10 cellular contexts compared by ENCODE assay signal in genomic region chr11:7592706-7593105, GRCh38.
DNase-seq lines count a peak whose midpoint lies in the region; ATAC-seq and TF ChIP-seq lines count a peak whose summit lies in the region.
"Had no signal": no experiment of that assay in that cellular context is flagged by ENCODE, and none has a peak within 500 bp of the region (broad histone marks: within the 10 kb centered on the region; RNA-seq: fewer than 3 reads in every experiment).

No MANE protein-coding gene starts in this region.

- no peaks in the 10 kb centered on the region for H3K9me2 ChIP-seq in PC-3 (replicated peaks; ENCODE audit: low read length)

- no TSS peak for BruUV-seq in PC-3 (replicated peaks; lab: Mats Ljungman, UMichigan)

- no peaks in the 10 kb centered on the region for H4K20me1 ChIP-seq in PC-3 (ENCODE audit: low read length)

- H3K4me3 ChIP-seq in PC-3 (ENCODE audit: low read length), result no peak overlapping the region
- no peak overlapping the region for H3K4me3 ChIP-seq in prostate gland

- intact Hi-C loops in PC-3 (cut with micrococcal nuclease), result no loop called here
- intact Hi-C loops in prostate gland (cut with DNase I), result no loop called here

- H3K79me2 ChIP-seq in PC-3 (ENCODE audit: low read length), result no peaks in the 10 kb centered on the region

- 78% methylated on average over 3 of the region's 3 CpGs for WGBS in prostate gland

- ATAC-seq in PC-3 (no peak), GM18861 (IDR thresholded peaks at IDR 0.05; ENCODE audit: unreplicated experiment) (no peak), GM21576 (IDR thresholded peaks at IDR 0.05; ENCODE audit: unreplicated experiment) (no peak)

- H3K9me3 ChIP-seq in PC-3 (ENCODE audit: low read length) (no peaks in the 10 kb centered on the region), prostate gland (no peaks in the 10 kb centered on the region)

- no peaks in the 10 kb centered on the region for H3K36me3 ChIP-seq in PC-3 (ENCODE audit: low read depth, low read length)
- H3K36me3 ChIP-seq in prostate gland, result no peaks in the 10 kb centered on the region

- DNase-seq in ELR (ENCODE audit: low read depth), result peak; percentile 22
- peak; percentile 25 for DNase-seq in PC-3
- DNase-seq in fibroblast of peridontal ligament (ENCODE audit: extremely low read depth), result peak; percentile 94
- peak; percentile 24 for DNase-seq in prostate gland (ENCODE audit: low spot score)
- DNase-seq in NCI-H128 (lab: John Stamatoyannopoulos, UW; ENCODE audit: unreplicated experiment), result no peak
- no peak for DNase-seq in midbrain (lab: John Stamatoyannopoulos, UW)
- DNase-seq: DMS 273 treated with DMSO at 0.1 percent for 48 hours; effector memory CD4-positive, alpha-beta T cell had no signal

- H3K27ac ChIP-seq in PC-3 (ENCODE audit: low read length), result no peak overlapping the region
- no peak overlapping the region for H3K27ac ChIP-seq in prostate gland

- CTCF ChIA-PET in PC-3 (lab: Charles Lee), result no interaction called here

- H3K4me1 ChIP-seq in PC-3 (ENCODE audit: insufficient read depth, low read length) (peaks cover 8% of the 10 kb centered on the region), prostate gland (replicated peaks) (peaks cover 7% of the 10 kb centered on the region)

- H3K9ac ChIP-seq in PC-3 (ENCODE audit: low read length), result no peak overlapping the region

- H3K4me2 ChIP-seq in PC-3 (ENCODE audit: low read length), result no peak overlapping the region

- no peak for TF ChIP-seq POLR2A in prostate gland (IDR thresholded peaks at IDR 0.05)

- no peak overlapping the region for H2AFZ ChIP-seq in PC-3 (ENCODE audit: low read length)

- POLR2A ChIA-PET in PC-3 (lab: Charles Lee; ENCODE audit: unreplicated experiment), result no interaction called here

- H3F3A ChIP-seq in PC-3 (ENCODE audit: low read length, unreplicated experiment), result no peaks in the 10 kb centered on the region

- TF ChIP-seq CTCF in PC-3 (conservative IDR thresholded peaks at IDR 0.05; ENCODE audit: low read depth, low read length) (no peak), prostate gland (IDR thresholded peaks at IDR 0.05) (no peak)

- H3K27me3 ChIP-seq in PC-3 (ENCODE audit: low read length) (no peaks in the 10 kb centered on the region), prostate gland (replicated peaks; ENCODE audit: insufficient read depth) (no peaks in the 10 kb centered on the region)

Comparison
In these comparisons a context has a peak if more than half of its experiments do, and no peak if none do; other contexts are left out.
1. DNase-seq: peak in ELR (single experiment), PC-3 (single experiment), fibroblast of peridontal ligament (single experiment) and prostate gland (single experiment); none in NCI-H128 (single experiment) and midbrain (single experiment).